Comparison of ENCODE assay signal across 7 cellular contexts in the genomic region with DNA sequence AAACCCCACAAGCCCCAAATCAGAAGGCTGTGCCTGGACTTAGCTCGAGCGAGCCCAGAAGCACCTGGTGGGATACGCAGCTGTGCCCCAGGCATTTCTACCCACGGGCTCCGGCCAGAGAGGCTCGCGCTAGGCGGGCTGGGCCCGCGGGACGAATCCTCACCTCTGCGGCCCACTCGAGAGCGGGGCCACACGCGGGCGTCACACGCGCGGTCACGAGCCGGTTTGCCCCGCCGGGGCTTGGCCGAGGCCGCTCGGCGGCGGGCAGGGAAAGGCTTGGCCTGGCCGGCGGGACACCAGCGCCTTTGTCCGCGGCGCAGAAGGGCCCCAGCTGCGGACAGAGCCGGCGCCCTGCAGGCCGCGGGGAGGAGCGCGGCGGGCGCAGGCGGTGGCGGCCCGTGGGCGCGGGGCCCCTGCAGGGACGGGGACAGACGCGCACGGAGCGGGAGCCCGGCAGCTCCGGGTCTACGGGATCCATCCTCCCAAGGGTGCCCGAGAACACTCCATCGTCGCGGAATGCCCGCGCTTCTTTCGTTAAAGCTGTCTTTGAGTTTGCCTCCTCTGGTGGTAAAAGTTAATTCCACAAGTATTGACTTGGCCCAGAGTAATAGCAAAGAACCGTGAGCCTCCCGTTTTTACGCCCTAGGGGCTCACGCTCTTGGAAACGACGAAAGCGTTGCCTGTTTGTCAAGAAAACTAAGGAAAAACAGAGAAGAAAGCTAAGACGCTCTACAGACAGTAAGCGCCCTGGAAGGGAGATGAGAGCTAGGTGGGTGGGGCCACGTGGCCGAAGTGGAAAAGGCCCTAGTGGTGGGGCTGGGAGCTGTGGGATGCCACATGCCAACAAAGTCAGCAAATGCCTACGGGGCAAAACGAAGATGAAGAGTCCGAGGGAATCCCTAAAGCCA. TPM values are rescaled to one million over a fixed set of nuclear protein-coding genes. Genes with fewer than 3 reads are reported as not detected.
DNase-seq lines count a peak whose midpoint lies in the region; ATAC-seq and TF ChIP-seq lines count a peak whose summit lies in the region.

No MANE protein-coding gene starts in this region.

- POLR2A ChIA-PET in HEK293 (lab: Yijun Ruan, JAX): interaction anchor here (0.7 to 1.2 kb wide), 4 partner anchors 15 to 41 kb away, joined by 3 to 5 read pairs (median 4); partner anchors contain the start of gene RPAP1

- CTCF ChIA-PET in HEK293 (lab: Yijun Ruan, JAX): interaction anchor here (0.6 to 1.2 kb wide), 5 partner anchors 11 to 219 kb away, joined by 3 to 6 read pairs (median 3); no protein-coding TSS in a partner anchor

- no peaks in the 10 kb centered on the region for H3K4me1 ChIP-seq in HEK293 (ENCODE audit: control insufficient read depth, insufficient read depth, low read length)

- no peaks in the 10 kb centered on the region for H3K36me3 ChIP-seq in HEK293 (ENCODE audit: control insufficient read depth in 2 of 2, insufficient read depth in 1 of 2, low read length in 2 of 2)

- 3 to 5% methylated on average over 42 to 49 of the region's 78 CpGs for WGBS in lower leg skin, 2 donors

- H3K4me3 ChIP-seq in HEK293 (ENCODE audit: low read depth, low read length) (peak overlapping the region; percentile 19), lower leg skin (ENCODE audit: low read depth, poor library complexity, severe bottlenecking) (no peak overlapping the region)

- peak in 1 of 2 donors; percentile 56 for DNase-seq in left colon
- DNase-seq in stimulated activated CD4-positive, alpha-beta T cell treated with anti-CD3 and anti-CD28 coated beads, Interleukin-2, amount 100 ng/mL, for 24 hours: peak; percentile 51 to 63
- DNase-seq in lower leg skin (ENCODE audit: low spot score in 2 of 2): no peak

- H3K9me3 ChIP-seq in HEK293 (ENCODE audit: control insufficient read depth, insufficient read depth, low read depth, low read length): no peaks in the 10 kb centered on the region

- intact Hi-C loops in left colon (cut with DNase I, micrococcal nuclease): no loop called here
- intact Hi-C loops in lower leg skin (cut with DNase I; ENCODE audit: low total_unique reads): no loop called here

- peak overlapping the region; percentile 62 for H3K27ac ChIP-seq in HEK293 (ENCODE audit: extremely low read depth, low read depth, low read length)
- H3K27ac ChIP-seq in VCaP: peak overlapping the region; percentile 62
- peak overlapping the region; percentile 85 for H3K27ac ChIP-seq in cingulate gyrus (ENCODE audit: low read depth, low read length)

- no peak for TF ChIP-seq POLR2A in lower leg skin (IDR thresholded peaks at IDR 0.05)

- TF ChIP-seq CTCF in HEK293 (tag by site-specific recombination; IDR thresholded peaks at IDR 0.05) (no peak), VCaP (conservative IDR thresholded peaks at IDR 0.05) (peak; percentile 69), lower leg skin (IDR thresholded peaks at IDR 0.05) (no peak)

- ATAC-seq in left colon (peak; percentile 89), HG02840 (IDR thresholded peaks at IDR 0.05; ENCODE audit: low FRiP score, unreplicated experiment) (no peak)

TF ChIP-seq in HEK293, 187 proteins besides CTCF, POLR2A, EP300 and RAD21:
- TF ChIP-seq ZNF561 (tag by site-specific recombination; IDR thresholded peaks at IDR 0.05; ENCODE audit: borderline replicate concordance) (0 out of 2 replicates have a peak, but pooled peaks have one; percentile 49), HOXA7 (CRISPR knock-in tag; IDR thresholded peaks at IDR 0.05; ENCODE audit: borderline replicate concordance) (no peak), KLF9 (tag by site-specific recombination; IDR thresholded peaks at IDR 0.05; ENCODE audit: low read depth) (peak; percentile 66), ZBTB26 (tag by site-specific recombination; optimal IDR thresholded peaks at IDR 0.05) (peak; percentile 37), ZNF335 (tag by site-specific recombination; conservative IDR thresholded peaks at IDR 0.05) (peak; percentile 91)
- TF ChIP-seq, protein P1, sequence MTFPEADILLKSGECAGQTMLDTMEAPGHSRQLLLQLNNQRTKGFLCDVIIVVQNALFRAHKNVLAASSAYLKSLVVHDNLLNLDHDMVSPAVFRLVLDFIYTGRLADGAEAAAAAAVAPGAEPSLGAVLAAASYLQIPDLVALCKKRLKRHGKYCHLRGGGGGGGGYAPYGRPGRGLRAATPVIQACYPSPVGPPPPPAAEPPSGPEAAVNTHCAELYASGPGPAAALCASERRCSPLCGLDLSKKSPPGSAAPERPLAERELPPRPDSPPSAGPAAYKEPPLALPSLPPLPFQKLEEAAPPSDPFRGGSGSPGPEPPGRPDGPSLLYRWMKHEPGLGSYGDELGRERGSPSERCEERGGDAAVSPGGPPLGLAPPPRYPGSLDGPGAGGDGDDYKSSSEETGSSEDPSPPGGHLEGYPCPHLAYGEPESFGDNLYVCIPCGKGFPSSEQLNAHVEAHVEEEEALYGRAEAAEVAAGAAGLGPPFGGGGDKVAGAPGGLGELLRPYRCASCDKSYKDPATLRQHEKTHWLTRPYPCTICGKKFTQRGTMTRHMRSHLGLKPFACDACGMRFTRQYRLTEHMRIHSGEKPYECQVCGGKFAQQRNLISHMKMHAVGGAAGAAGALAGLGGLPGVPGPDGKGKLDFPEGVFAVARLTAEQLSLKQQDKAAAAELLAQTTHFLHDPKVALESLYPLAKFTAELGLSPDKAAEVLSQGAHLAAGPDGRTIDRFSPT (tag by site-specific recombination; IDR thresholded peaks at IDR 0.05): peak; percentile 67
- TF ChIP-seq, protein P2, sequence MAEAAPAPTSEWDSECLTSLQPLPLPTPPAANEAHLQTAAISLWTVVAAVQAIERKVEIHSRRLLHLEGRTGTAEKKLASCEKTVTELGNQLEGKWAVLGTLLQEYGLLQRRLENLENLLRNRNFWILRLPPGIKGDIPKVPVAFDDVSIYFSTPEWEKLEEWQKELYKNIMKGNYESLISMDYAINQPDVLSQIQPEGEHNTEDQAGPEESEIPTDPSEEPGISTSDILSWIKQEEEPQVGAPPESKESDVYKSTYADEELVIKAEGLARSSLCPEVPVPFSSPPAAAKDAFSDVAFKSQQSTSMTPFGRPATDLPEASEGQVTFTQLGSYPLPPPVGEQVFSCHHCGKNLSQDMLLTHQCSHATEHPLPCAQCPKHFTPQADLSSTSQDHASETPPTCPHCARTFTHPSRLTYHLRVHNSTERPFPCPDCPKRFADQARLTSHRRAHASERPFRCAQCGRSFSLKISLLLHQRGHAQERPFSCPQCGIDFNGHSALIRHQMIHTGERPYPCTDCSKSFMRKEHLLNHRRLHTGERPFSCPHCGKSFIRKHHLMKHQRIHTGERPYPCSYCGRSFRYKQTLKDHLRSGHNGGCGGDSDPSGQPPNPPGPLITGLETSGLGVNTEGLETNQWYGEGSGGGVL (tag by site-specific recombination; IDR thresholded peaks at IDR 0.05): no peak
TF ChIP-seq in HEK293: peak in this region for 5.

RNA-seq across cellular contexts. Expression of gene TYRO3, which starts 26.4 kb away (rescaled TPM):
- total RNA-seq in left colon (1 to 10 TPM; 2.0 to 2.6 TPM), lower leg skin (10 to 100 TPM; 28.7 to 52.4 (median 29.8) TPM)

RNA-seq across cellular contexts. Expression of gene RPAP1, which starts 41.3 kb away (rescaled TPM):
- total RNA-seq in left colon (10 to 100 TPM; 20.5 to 26.1 TPM), lower leg skin (10 to 100 TPM; 15.1 to 58.5 (median 41.0) TPM)

Comparison
In these comparisons a context has a peak if more than half of its experiments do, and no peak if none do; other contexts are left out.
1. DNase-seq: peak in stimulated activated CD4-positive, alpha-beta T cell treated with anti-CD3 and anti-CD28 coated beads, Interleukin-2, amount 100 ng/mL, for 24 hours (2 of 2); none in lower leg skin (0 of 2).
2. RNA of gene TYRO3, which starts 26.4 kb away (total RNA-seq): 28.7 to 52.4 TPM in lower leg skin; 2.0 to 2.6 TPM in left colon; every median in the first group is over 4 times any median in the second.
3. Peak in every context shown above with its lines, with median percentiles within 50 percentile points of each other: H3K27ac ChIP-seq.